1 cellular context compared by ENCODE assay signal in genomic region chr17:59859444-59860025, GRCh38.
TF ChIP-seq lines count a peak whose summit lies in the region.

No MANE protein-coding gene starts in this region.

TF ChIP-seq in HepG2, 621 proteins besides CTCF, POLR2A, EP300 and RAD21 (continued from another document and continues in another):
- TF ChIP-seq BATF2 (CRISPR knock-in tag; IDR thresholded peaks at IDR 0.05), result no peak
- TF ChIP-seq THAP11 (CRISPR knock-in tag; IDR thresholded peaks at IDR 0.05), result 0 out of 2 replicates have a peak, but pooled peaks have one; percentile 32
- TF ChIP-seq ZBTB25 (CRISPR knock-in tag; IDR thresholded peaks at IDR 0.05), result peak; percentile 36; the same call in 1 of the 2 replicates
- no peak for TF ChIP-seq SCMH1 (CRISPR knock-in tag; IDR thresholded peaks at IDR 0.05; ENCODE audit: borderline replicate concordance)
- TF ChIP-seq ZNF652 (CRISPR knock-in tag; IDR thresholded peaks at IDR 0.05; ENCODE audit: borderline replicate concordance, low read depth), result no peak
- no peak for TF ChIP-seq ZKSCAN1 (IDR thresholded peaks at IDR 0.05; ENCODE audit: low read length)
- no peak for TF ChIP-seq CENPX (CRISPR knock-in tag; IDR thresholded peaks at IDR 0.05)
- no peak for TF ChIP-seq ZNF773 (CRISPR knock-in tag; IDR thresholded peaks at IDR 0.05; ENCODE audit: borderline replicate concordance)
- no peak for TF ChIP-seq SRSF9 (IDR thresholded peaks at IDR 0.05; ENCODE audit: borderline replicate concordance, insufficient read depth, low read depth, low read length, poor library complexity, severe bottlenecking)
- no peak for TF ChIP-seq ZNF619 (CRISPR knock-in tag; IDR thresholded peaks at IDR 0.05)
- TF ChIP-seq PPARG (CRISPR knock-in tag; conservative IDR thresholded peaks at IDR 0.05), result peak; percentile 27; the same call in 1 of the 2 replicates
- TF ChIP-seq SAP130 (CRISPR knock-in tag; IDR thresholded peaks at IDR 0.05; ENCODE audit: low read depth), result peak; percentile 38; the same call in 1 of the 2 replicates
- no peak for TF ChIP-seq KAT7 (CRISPR knock-in tag; IDR thresholded peaks at IDR 0.05; ENCODE audit: borderline replicate concordance)
- peak; percentile 51; the same call in 1 of the 2 replicates for TF ChIP-seq ARID3A (IDR thresholded peaks at IDR 0.05; ENCODE audit: low read depth, low read length)
- no peak for TF ChIP-seq ZNF550 (CRISPR knock-in tag; IDR thresholded peaks at IDR 0.05; ENCODE audit: borderline replicate concordance)
- no peak for TF ChIP-seq HNF4G (IDR thresholded peaks at IDR 0.05; ENCODE audit: borderline replicate concordance, low read depth, low read length)
- TF ChIP-seq HNF4G (CRISPR knock-in tag; IDR thresholded peaks at IDR 0.05; ENCODE audit: borderline replicate concordance, low read depth), result no peak
- TF ChIP-seq ZC3H13 (CRISPR knock-in tag; IDR thresholded peaks at IDR 0.05), result no peak
- TF ChIP-seq ZBTB40 (IDR thresholded peaks at IDR 0.05), result no peak
- TF ChIP-seq ZBTB40 (CRISPR knock-in tag; IDR thresholded peaks at IDR 0.05), result no peak
- TF ChIP-seq ZBTB4 (CRISPR knock-in tag; IDR thresholded peaks at IDR 0.05; ENCODE audit: borderline replicate concordance), result no peak
- TF ChIP-seq TFDP1 (CRISPR knock-in tag; IDR thresholded peaks at IDR 0.05; ENCODE audit: borderline replicate concordance), result no peak
- TF ChIP-seq MEIS2 (CRISPR knock-in tag; IDR thresholded peaks at IDR 0.05), result no peak
- TF ChIP-seq ZBTB7B (CRISPR knock-in tag; IDR thresholded peaks at IDR 0.05), result no peak
- no peak for TF ChIP-seq ZEB1 (IDR thresholded peaks at IDR 0.05; ENCODE audit: insufficient replicate concordance, low read depth)
- no peak for TF ChIP-seq KLF9 (CRISPR knock-in tag; IDR thresholded peaks at IDR 0.05; ENCODE audit: low read depth)
- no peak for TF ChIP-seq ZNF616 (CRISPR knock-in tag; IDR thresholded peaks at IDR 0.05; ENCODE audit: low read depth)
- no peak for TF ChIP-seq YEATS4 (CRISPR knock-in tag; IDR thresholded peaks at IDR 0.05; ENCODE audit: borderline replicate concordance)
- TF ChIP-seq SP1 (IDR thresholded peaks at IDR 0.05), result no peak
- no peak for TF ChIP-seq SP1 (CRISPR knock-in tag; IDR thresholded peaks at IDR 0.05)
- TF ChIP-seq FOXA3 (CRISPR knock-in tag; IDR thresholded peaks at IDR 0.05), result peak; percentile 54
- no peak for TF ChIP-seq TGIF2 (CRISPR knock-in tag; IDR thresholded peaks at IDR 0.05)
- no peak for TF ChIP-seq ZSCAN9 (CRISPR knock-in tag; IDR thresholded peaks at IDR 0.05; ENCODE audit: borderline replicate concordance)
- TF ChIP-seq ZNF232 (CRISPR knock-in tag; IDR thresholded peaks at IDR 0.05; ENCODE audit: borderline replicate concordance), result no peak
- TF ChIP-seq ZNF280D (CRISPR knock-in tag; IDR thresholded peaks at IDR 0.05), result no peak
- no peak for TF ChIP-seq HIVEP1 (CRISPR knock-in tag; IDR thresholded peaks at IDR 0.05)
- no peak for TF ChIP-seq RARA (CRISPR knock-in tag; IDR thresholded peaks at IDR 0.05)
- 0 out of 2 replicates have a peak, but pooled peaks have one; percentile 20 for TF ChIP-seq THRA (CRISPR knock-in tag; IDR thresholded peaks at IDR 0.05; ENCODE audit: borderline replicate concordance)
